ENCODE assay signal across 13 cellular contexts in the genomic region with DNA sequence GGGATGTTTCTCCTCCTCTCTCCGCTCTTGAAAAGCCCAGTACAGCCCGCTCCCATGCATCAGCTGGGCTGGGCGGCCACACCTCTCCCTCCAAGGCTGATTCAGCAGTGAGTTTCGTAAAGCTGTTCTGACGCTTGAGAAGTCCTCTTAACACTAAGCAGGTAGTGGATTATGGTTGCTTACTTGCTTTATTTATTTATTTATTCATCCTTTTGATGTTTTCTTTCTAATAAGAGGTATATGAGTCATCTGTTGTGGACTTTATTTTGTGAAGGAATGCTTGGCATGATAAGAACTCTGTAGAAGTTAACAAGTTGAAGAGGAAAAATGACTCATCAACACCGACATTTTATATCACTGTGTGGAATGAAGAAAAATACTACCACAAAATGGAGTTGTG.
DNase-seq lines count a peak whose midpoint lies in the region; ATAC-seq and TF ChIP-seq lines count a peak whose summit lies in the region.
"Had no signal": no experiment of that assay in that cellular context is flagged by ENCODE, and none has a peak within 500 bp of the region (broad histone marks: within the 10 kb centered on the region; RNA-seq: fewer than 3 reads in every experiment).

No MANE protein-coding gene starts in this region.

- H3K79me2 ChIP-seq in PC-3 (ENCODE audit: low read length) (no peaks in the 10 kb centered on the region), fibroblast of lung (ENCODE audit: control insufficient read depth, insufficient read depth, low read length) (no peaks in the 10 kb centered on the region)

- no peaks in the 10 kb centered on the region for H3K27me3 ChIP-seq in PC-3 (ENCODE audit: low read length)
- no peaks in the 10 kb centered on the region for H3K27me3 ChIP-seq in fibroblast of lung (ENCODE audit: control insufficient read depth, insufficient read depth, low read length)
- H3K27me3 ChIP-seq in effector memory CD4-positive, alpha-beta T cell (replicated peaks; ENCODE audit: control insufficient read depth, insufficient read depth, low read length, poor library complexity, severe bottlenecking): no peaks in the 10 kb centered on the region

- CTCF ChIA-PET in PC-3 (lab: Charles Lee): no interaction called here

- H3F3A ChIP-seq in PC-3 (ENCODE audit: low read length, unreplicated experiment): no peaks in the 10 kb centered on the region

- H3K4me3 Mint-ChIP-seq in osteocyte (ENCODE audit: unreplicated experiment): no peak overlapping the region
- no peak overlapping the region for H3K4me3 Mint-ChIP-seq in immature natural killer cell
- H3K4me3 Mint-ChIP-seq: stimulated activated memory B cell treated with anti-CD40 and anti-IgM and Interleukin-4, amounts not matched to agents 10 μg/mL and 1 μg/mL and 100 μg/mL, for 72 hours had no signal

- peak overlapping the region; percentile 72 for H3K27ac Mint-ChIP-seq in osteocyte (ENCODE audit: unreplicated experiment)
- no peak overlapping the region for H3K27ac Mint-ChIP-seq in immature natural killer cell
- H3K27ac Mint-ChIP-seq in activated naive CD4-positive, alpha-beta T cell treated with anti-CD3 and anti-CD28 coated beads, Interleukin-2, amount 50 U/mL, for 72 hours: no peak overlapping the region
- H3K27ac Mint-ChIP-seq: stimulated activated memory B cell treated with anti-CD40 and anti-IgM and Interleukin-4, amounts not matched to agents 10 μg/mL and 1 μg/mL and 100 μg/mL, for 72 hours had no signal

- H3K4me1 ChIP-seq in PC-3 (ENCODE audit: insufficient read depth, low read length) (peaks cover 14% of the 10 kb centered on the region), fibroblast of lung (ENCODE audit: control insufficient read depth, extremely low read depth, insufficient read depth, low read length) (no peaks in the 10 kb centered on the region)
- H3K4me1 ChIP-seq in effector memory CD4-positive, alpha-beta T cell (ENCODE audit: control insufficient read depth, insufficient read depth, low read length, poor library complexity, severe bottlenecking): no peaks in the 10 kb centered on the region

- DNase-seq in GM03348 (ENCODE audit: low spot score) (peak; percentile 6), PC-3 (peak; percentile 88), fibroblast of lung (ENCODE audit: low read depth in 2 of 2) (peak; percentile 9 to 72), osteocyte (ENCODE audit: extremely low spot score, unreplicated experiment) (no peak), immature natural killer cell (no peak)
- DNase-seq in stimulated activated CD4-positive, alpha-beta T cell treated with anti-CD3 and anti-CD28 coated beads, Interleukin-1b, Interleukin-23, amount 100 ng/mL, for 48 hours: no peak
- no peak for DNase-seq in effector memory CD4-positive, alpha-beta T cell
- DNase-seq in activated naive CD4-positive, alpha-beta T cell treated with anti-CD3 and anti-CD28 coated beads, Interleukin-2, amount 50 U/mL, for 72 hours (ENCODE audit: low spot score in 2 of 2): no peak
- DNase-seq: activated CD4-positive, CD25-positive, alpha-beta regulatory T cell treated with anti-CD3 and anti-CD28 coated beads, Interleukin-2, amount 50 U/mL, for 72 hours; DMS79; NCI-H2029 had no signal

- H3K4me3 ChIP-seq in PC-3 (ENCODE audit: low read length) (no peak overlapping the region), fibroblast of lung (replicated peaks in 1 of 4; ENCODE audit: control extremely low read depth in 1 of 4, insufficient read depth in 1 of 4, low read depth in 3 of 4, low read length in 4 of 4) (no peak overlapping the region)
- H3K4me3 ChIP-seq in effector memory CD4-positive, alpha-beta T cell (ENCODE audit: insufficient read depth, low read depth, low read length, poor library complexity, severe bottlenecking): no peak overlapping the region

- BruUV-seq in PC-3 (replicated peaks; lab: Mats Ljungman, UMichigan): no TSS peak

- H3K4me2 ChIP-seq in PC-3 (ENCODE audit: low read length): peak overlapping the region; percentile 25; the same call in 1 of the 2 replicates
- no peak overlapping the region for H3K4me2 ChIP-seq in fibroblast of lung (ENCODE audit: extremely low read depth, insufficient read depth, low read length)

- H3K4me1 Mint-ChIP-seq in osteocyte (ENCODE audit: unreplicated experiment): peaks cover 32% of the 10 kb centered on the region
- no peaks in the 10 kb centered on the region for H3K4me1 Mint-ChIP-seq in immature natural killer cell
- H3K4me1 Mint-ChIP-seq: stimulated activated memory B cell treated with anti-CD40 and anti-IgM and Interleukin-4, amounts not matched to agents 10 μg/mL and 1 μg/mL and 100 μg/mL, for 72 hours had no signal

- H2AFZ ChIP-seq in PC-3 (ENCODE audit: low read length) (peak overlapping the region; percentile 70), fibroblast of lung (ENCODE audit: low read length) (no peak overlapping the region)

- no peaks in the 10 kb centered on the region for H3K36me3 Mint-ChIP-seq in osteocyte (ENCODE audit: unreplicated experiment)
- no peaks in the 10 kb centered on the region for H3K36me3 Mint-ChIP-seq in immature natural killer cell
- no peaks in the 10 kb centered on the region for H3K36me3 Mint-ChIP-seq in activated naive CD4-positive, alpha-beta T cell treated with anti-CD3 and anti-CD28 coated beads, Interleukin-2, amount 50 U/mL, for 72 hours
- H3K36me3 Mint-ChIP-seq: stimulated activated memory B cell treated with anti-CD40 and anti-IgM and Interleukin-4, amounts not matched to agents 10 μg/mL and 1 μg/mL and 100 μg/mL, for 72 hours had no signal

- H3K27ac ChIP-seq in PC-3 (ENCODE audit: low read length) (peak overlapping the region; percentile 45), fibroblast of lung (ENCODE audit: insufficient read depth, low read length) (no peak overlapping the region)
- no peak overlapping the region for H3K27ac ChIP-seq in effector memory CD4-positive, alpha-beta T cell (ENCODE audit: insufficient read depth, low read length, poor library complexity, severe bottlenecking)
- H3K27ac ChIP-seq: HL-60 had no signal

- H3K9me2 ChIP-seq in PC-3 (replicated peaks; ENCODE audit: low read length): no peaks in the 10 kb centered on the region

- ATAC-seq in PC-3: peak; percentile 100
- no peak for ATAC-seq in activated naive CD4-positive, alpha-beta T cell treated with anti-CD3 and anti-CD28 coated beads, Interleukin-2, amount 50 U/mL, for 72 hours
- ATAC-seq: stimulated activated memory B cell treated with anti-CD40 and anti-IgM and Interleukin-4, amounts not matched to agents 10 μg/mL and 1 μg/mL and 100 μg/mL, for 72 hours had no signal

- H3K9ac ChIP-seq in PC-3 (ENCODE audit: low read length) (no peak overlapping the region), fibroblast of lung (ENCODE audit: insufficient read depth, low read length) (no peak overlapping the region)

- intact Hi-C loops in PC-3 (cut with micrococcal nuclease): loop anchor here (1.0 to 5.0 kb wide), 3 partner anchors 23 to 123 kb away; no protein-coding TSS in a partner anchor

- H4K20me1 ChIP-seq in PC-3 (ENCODE audit: low read length): no peaks in the 10 kb centered on the region
- no peaks in the 10 kb centered on the region for H4K20me1 ChIP-seq in fibroblast of lung (ENCODE audit: control insufficient read depth, extremely low read depth, insufficient read depth, low read length)

- TF ChIP-seq CTCF in PC-3 (conservative IDR thresholded peaks at IDR 0.05; ENCODE audit: low read depth, low read length) (no peak), fibroblast of lung (conservative IDR thresholded peaks at IDR 0.05 in 1 of 2, IDR thresholded peaks at IDR 0.05 in 1 of 2; ENCODE audit: low read depth in 1 of 2, low read length in 2 of 2) (no peak), osteocyte (IDR thresholded peaks at IDR 0.05) (no peak)

- H3K9me3 Mint-ChIP-seq in osteocyte (ENCODE audit: unreplicated experiment): no peaks in the 10 kb centered on the region
- peaks cover 0 to 7% (median 4%) of the 10 kb centered on the region in 6 donors for H3K9me3 Mint-ChIP-seq in immature natural killer cell
- peaks cover 5 to 7% of the 10 kb centered on the region in 2 donors for H3K9me3 Mint-ChIP-seq in activated naive CD4-positive, alpha-beta T cell treated with anti-CD3 and anti-CD28 coated beads, Interleukin-2, amount 50 U/mL, for 72 hours

- H3K36me3 ChIP-seq in PC-3 (ENCODE audit: low read depth, low read length) (no peaks in the 10 kb centered on the region), fibroblast of lung (ENCODE audit: control insufficient read depth, insufficient read depth, low read length) (no peaks in the 10 kb centered on the region)
- no peaks in the 10 kb centered on the region for H3K36me3 ChIP-seq in effector memory CD4-positive, alpha-beta T cell (ENCODE audit: control insufficient read depth, insufficient read depth, low read length)

- H3K27me3 Mint-ChIP-seq in osteocyte (ENCODE audit: unreplicated experiment) (no peaks in the 10 kb centered on the region), immature natural killer cell (ENCODE audit: low read depth in 3 of 3) (peaks cover 0 to 1% (median 0%) of the 10 kb centered on the region in 3 donors)
- H3K27me3 Mint-ChIP-seq: stimulated activated memory B cell treated with anti-CD40 and anti-IgM and Interleukin-4, amounts not matched to agents 10 μg/mL and 1 μg/mL and 100 μg/mL, for 72 hours had no signal

- POLR2A ChIA-PET in PC-3 (lab: Charles Lee; ENCODE audit: unreplicated experiment): interaction anchor here (0.5 to 0.8 kb wide), 4 partner anchors 64 to 219 kb away, joined by 3 to 5 read pairs (median 3); no protein-coding TSS in a partner anchor

- H3K9me3 ChIP-seq in PC-3 (ENCODE audit: low read length) (no peaks in the 10 kb centered on the region), fibroblast of lung (ENCODE audit: control insufficient read depth, insufficient read depth, low read depth, low read length) (no peaks in the 10 kb centered on the region)
- no peaks in the 10 kb centered on the region for H3K9me3 ChIP-seq in effector memory CD4-positive, alpha-beta T cell (ENCODE audit: control insufficient read depth, low read length)

Comparison
In these comparisons a context has a peak if more than half of its experiments do, and no peak if none do; other contexts are left out.
1. DNase-seq: peak in GM03348 (single experiment), PC-3 (single experiment) and fibroblast of lung (2 of 2); none in osteocyte (single experiment), stimulated activated CD4-positive, alpha-beta T cell treated with anti-CD3 and anti-CD28 coated beads, Interleukin-1b, Interleukin-23, amount 100 ng/mL, for 48 hours (single experiment), effector memory CD4-positive, alpha-beta T cell (0 of 3), immature natural killer cell (0 of 3) and activated naive CD4-positive, alpha-beta T cell treated with anti-CD3 and anti-CD28 coated beads, Interleukin-2, amount 50 U/mL, for 72 hours (0 of 2).